In genomic region chr1:179663810-179664209, GRCh38 we compare ENCODE assay signal across 22 cellular contexts.
"Had no signal": no experiment of that assay in that cellular context is flagged by ENCODE, and none has a peak within 500 bp of the region (broad histone marks: within the 10 kb centered on the region; RNA-seq: fewer than 3 reads in every experiment).

No MANE protein-coding gene starts in this region.

- H3K27ac ChIP-seq: colonic mucosa, epithelial cell of prostate, neutrophil, parathyroid adenoma, right atrium auricular region, thyroid gland, vagina had no signal

- H3K4me1 ChIP-seq: colonic mucosa, parathyroid adenoma, right atrium auricular region, thyroid gland, vagina had no signal

- H3K27me3 ChIP-seq: colonic mucosa, neutrophil, right atrium auricular region, thyroid gland, vagina had no signal

- DNase-seq: colonic mucosa; effector memory CD8-positive, alpha-beta T cell; foreskin melanocyte; kidney; mesenchymal stem cell; mucosa of descending colon; naive B cell; stimulated activated CD4-positive, alpha-beta T cell treated with anti-CD3 and anti-CD28 coated beads, Interleukin-12 subunit alpha, Interleukin-12 subunit beta, amount 100 ng/mL, for 4 hours; stimulated activated CD4-positive, alpha-beta T cell treated with anti-CD3 and anti-CD28 coated beads, Interleukin-1b, Interleukin-23, amount 100 ng/mL, for 48 hours; stimulated activated CD4-positive, alpha-beta T cell treated with anti-CD3 and anti-CD28 coated beads, Interleukin-4, amount 100 ng/mL, for 1 hour; stimulated activated CD8-positive, alpha-beta memory T cell treated with anti-CD3 and anti-CD28 coated beads, Interleukin-4, amount 100 ng/mL, for 48 hours; stimulated activated naive CD4-positive, alpha-beta T cell; stimulated activated naive CD8-positive, alpha-beta T cell treated with anti-CD3 and anti-CD28 coated beads, Interleukin-15, amount 100 ng/mL, for 72 hours; thyroid gland; trophoblast cell had no signal

- H3K36me3 ChIP-seq: colonic mucosa, neutrophil, right atrium auricular region, thyroid gland, vagina had no signal

- H3K4me3 ChIP-seq: colonic mucosa, lung, mucosa of descending colon, right atrium auricular region, smooth muscle cell, thyroid gland, vagina had no signal

- H3K9me3 ChIP-seq: colonic mucosa, mucosa of descending colon, neutrophil, thyroid gland, vagina had no signal
